ENCODE assay signal across 8 cellular contexts in genomic region chr6:161370882-161371281, GRCh38.
A peak's percentile ranks its signal among the peaks of the same experiment; 100 is the strongest.
DNase-seq lines count a peak whose midpoint lies in the region; ATAC-seq and TF ChIP-seq lines count a peak whose summit lies in the region.

No MANE protein-coding gene starts in this region.

- H3K27me3 ChIP-seq in HL-60 (ENCODE audit: insufficient read depth, poor library complexity, severe bottlenecking) (no peaks in the 10 kb centered on the region), OCI-LY3 (ENCODE audit: low read depth, low read length) (no peaks in the 10 kb centered on the region), thyroid gland (no peaks in the 10 kb centered on the region)

- H3K36me3 ChIP-seq in OCI-LY3 (replicated peaks; ENCODE audit: low read depth, low read length) (no peaks in the 10 kb centered on the region), thyroid gland (no peaks in the 10 kb centered on the region)

- TF ChIP-seq CTCF in HL-60 (IDR thresholded peaks at IDR 0.05; ENCODE audit: insufficient read depth, low read length) (peak; percentile 76), OCI-LY3 (IDR thresholded peaks at IDR 0.05; ENCODE audit: low read depth, low read length) (peak; percentile 78), thyroid gland (IDR thresholded peaks at IDR 0.05) (peak; percentile 73 to 91 (median 86))

- H3K79me2 ChIP-seq in OCI-LY3 (ENCODE audit: low read length), result no peaks in the 10 kb centered on the region

- H2AFZ ChIP-seq in OCI-LY3 (ENCODE audit: low read depth, low read length), result no peak overlapping the region

- no peaks in the 10 kb centered on the region for H3K9me3 ChIP-seq in OCI-LY3 (ENCODE audit: insufficient read depth, low read length)
- H3K9me3 ChIP-seq in thyroid gland, result no peaks in the 10 kb centered on the region

- DNase-seq in DMS153 treated with DMSO at 0.1 percent for 48 hours (lab: John Stamatoyannopoulos, UW; ENCODE audit: unreplicated experiment), result peak; percentile 56
- DNase-seq in HL-60 (ENCODE audit: low read depth in 1 of 2, low spot score in 1 of 2), result peak; percentile 56 to 66
- peak; percentile 69 for DNase-seq in activated T-cell treated with anti-CD3 and anti-CD28 coated beads, Interleukin-2, amount 50 U/mL, for 1 hour
- DNase-seq in fibroblast of gingiva (ENCODE audit: low read depth), result peak; percentile 70
- peak in 42 of 56 donors; percentile 13 to 77 (median 43) for DNase-seq in nucleus accumbens (lab: John Stamatoyannopoulos, UW)
- DNase-seq in thyroid gland, result peak; percentile 64 to 76

- H4K20me1 ChIP-seq in OCI-LY3 (ENCODE audit: insufficient read depth, low read length), result no peaks in the 10 kb centered on the region

- intact Hi-C loops in thyroid gland (cut with DNase I), result loop anchor here (5.0 to 10.0 kb wide), 3 partner anchors 219 to 636 kb away; partner anchors contain the start of gene MAP3K4

- no peak overlapping the region for H3K9ac ChIP-seq in OCI-LY3 (ENCODE audit: low read length)

- WGBS in thyroid gland, 2 donors, result 29% methylated on average over 9 of the region's 9 CpGs

- no peak overlapping the region for H3K4me2 ChIP-seq in OCI-LY3 (ENCODE audit: low read length)

- H3K4me3 ChIP-seq in HL-60 (replicated peaks; ENCODE audit: insufficient read depth, low read length) (no peak overlapping the region), OCI-LY3 (ENCODE audit: low read length) (no peak overlapping the region), thyroid gland (replicated peaks in 1 of 3) (no peak overlapping the region)

- TF ChIP-seq POLR2A in thyroid gland (IDR thresholded peaks at IDR 0.05), result no peak

- H3K27ac ChIP-seq in HL-60 (replicated peaks) (no peak overlapping the region), OCI-LY3 (ENCODE audit: low read length) (no peak overlapping the region), thyroid gland (no peak overlapping the region)

- H3K4me1 ChIP-seq in OCI-LY3 (ENCODE audit: low read length) (peaks cover 22% of the 10 kb centered on the region), thyroid gland (peaks cover 0 to 3% of the 10 kb centered on the region in 2 donors)

- ATAC-seq in GM21360 (IDR thresholded peaks at IDR 0.05; ENCODE audit: unreplicated experiment), result peak; percentile 91
